In genomic region chr1:16048573-16049189, GRCh38 we compare ENCODE assay signal across 10 cellular contexts. TPM values are rescaled to one million over a fixed set of nuclear protein-coding genes. Genes with fewer than 3 reads are reported as not detected.
DNase-seq lines count a peak whose midpoint lies in the region; ATAC-seq and TF ChIP-seq lines count a peak whose summit lies in the region.
"Had no signal": no experiment of that assay in that cellular context is flagged by ENCODE, and none has a peak within 500 bp of the region (broad histone marks: within the 10 kb centered on the region; RNA-seq: fewer than 3 reads in every experiment).

No MANE protein-coding gene starts in this region.

- DNase-seq in ELR (ENCODE audit: low read depth), result peak; percentile 33
- peak; percentile 51 for DNase-seq in OCI-LY7 (ENCODE audit: low spot score)
- DNase-seq in mammary epithelial cell, result no peak
- DNase-seq in kidney epithelial cell (ENCODE audit: low read depth), result no peak
- DNase-seq in stimulated activated CD8-positive, alpha-beta memory T cell treated with anti-CD3 and anti-CD28 coated beads, Interleukin-15, amount 100 ng/mL, for 4 hours (ENCODE audit: low read depth in 2 of 2), result peak; percentile 19 to 26
- no peak for DNase-seq in SIG-M5 (lab: John Stamatoyannopoulos, UW)

- no peaks in the 10 kb centered on the region for H3K79me2 ChIP-seq in OCI-LY7 (ENCODE audit: insufficient read depth, low read depth, low read length)
- H3K79me2 ChIP-seq in mammary epithelial cell (ENCODE audit: insufficient read depth, low read length), result no peaks in the 10 kb centered on the region

- 0 out of 2 replicates have a peak, but pooled peaks have one; percentile 22 for TF ChIP-seq CTCF in OCI-LY7 (conservative IDR thresholded peaks at IDR 0.05; ENCODE audit: low read length)
- no peak for TF ChIP-seq CTCF in mammary epithelial cell (conservative IDR thresholded peaks at IDR 0.05 in 1 of 2, IDR thresholded peaks at IDR 0.05 in 1 of 2; ENCODE audit: extremely low read depth in 1 of 2, insufficient read depth in 1 of 2, low read depth in 1 of 2, low read length in 2 of 2)
- TF ChIP-seq CTCF in kidney epithelial cell (IDR thresholded peaks at IDR 0.05; ENCODE audit: insufficient read depth, low read length, poor library complexity, severe bottlenecking), result peak; percentile 26

- no peaks in the 10 kb centered on the region for H4K20me1 ChIP-seq in OCI-LY7 (ENCODE audit: insufficient read depth, low read length)
- H4K20me1 ChIP-seq in mammary epithelial cell (ENCODE audit: insufficient read depth, low read length), result no peaks in the 10 kb centered on the region

- CTCF ChIA-PET in OCI-LY7 (lab: Charles Lee; ENCODE audit: unreplicated experiment), result no interaction called here
- CTCF ChIA-PET in mammary epithelial cell (lab: Charles Lee; ENCODE audit: low non-redundant PET), result interaction anchor here (0.6 kb wide), 1 partner anchor 158 kb away, joined by 3 read pairs; no protein-coding TSS in a partner anchor

- H2AFZ ChIP-seq in OCI-LY7 (ENCODE audit: low read length), result no peak overlapping the region
- H2AFZ ChIP-seq in mammary epithelial cell (ENCODE audit: low read depth, low read length), result peak overlapping the region; percentile 78

- POLR2A ChIA-PET in OCI-LY7 (lab: Charles Lee), result no interaction called here

- no peaks in the 10 kb centered on the region for H3K36me3 ChIP-seq in OCI-LY7 (ENCODE audit: insufficient read depth, low read length)
- H3K36me3 ChIP-seq in mammary epithelial cell (ENCODE audit: insufficient read depth, low read length), result no peaks in the 10 kb centered on the region
- H3K36me3 ChIP-seq in kidney epithelial cell (ENCODE audit: control insufficient read depth, insufficient read depth, low read length), result no peaks in the 10 kb centered on the region

- dilution Hi-C loops in mammary epithelial cell (cut with HindIII; ENCODE audit: low sequenced_read_pairs), result no loop called here

- H3K9me2 ChIP-seq in OCI-LY7 (ENCODE audit: insufficient read depth, low read length), result no peaks in the 10 kb centered on the region

- H3K9me3 ChIP-seq in OCI-LY7 (ENCODE audit: low read length) (no peaks in the 10 kb centered on the region), mammary epithelial cell (replicated peaks; ENCODE audit: insufficient read depth, low read length) (no peaks in the 10 kb centered on the region)

- H3K9ac ChIP-seq in mammary epithelial cell (ENCODE audit: insufficient read depth, low read length), result no peak overlapping the region

- peaks cover 6% of the 10 kb centered on the region for H3K4me1 ChIP-seq in OCI-LY7 (ENCODE audit: insufficient read depth, low read length, poor library complexity, severe bottlenecking)
- H3K4me1 ChIP-seq in mammary epithelial cell (ENCODE audit: insufficient read depth, low read length), result no peaks in the 10 kb centered on the region

- intact Hi-C loops in OCI-LY7 (cut with micrococcal nuclease; ENCODE audit: unreplicated experiment), result no loop called here
- intact Hi-C loops in mammary epithelial cell (cut with micrococcal nuclease), result no loop called here

- H3K4me3 ChIP-seq in OCI-LY7 (ENCODE audit: low read depth, low read length, poor library complexity, severe bottlenecking) (no peak overlapping the region), mammary epithelial cell (replicated peaks in 1 of 3; ENCODE audit: insufficient read depth in 1 of 3, low read depth in 2 of 3, low read length in 3 of 3) (peak overlapping the region; percentile 13 to 45 (median 13)), kidney epithelial cell (ENCODE audit: low read depth, low read length) (peak overlapping the region; percentile 17)

- no TSS peak for BruUV-seq in OCI-LY7 (replicated peaks; lab: Mats Ljungman, UMichigan)
- BruUV-seq in mammary epithelial cell (replicated peaks; lab: Mats Ljungman, UMichigan), result no TSS peak

- in situ Hi-C loops in mammary epithelial cell (cut with MboI; ENCODE audit: low sequenced_read_pairs in 2 of 2), result no loop called here

- H3K4me2 ChIP-seq in OCI-LY7 (ENCODE audit: low read length) (peak overlapping the region; percentile 50), mammary epithelial cell (ENCODE audit: insufficient read depth, low read depth, low read length) (peak overlapping the region; percentile 59)

- H3K27me3 ChIP-seq in mammary epithelial cell (ENCODE audit: insufficient read depth, low read length) (no peaks in the 10 kb centered on the region), kidney epithelial cell (ENCODE audit: control insufficient read depth, insufficient read depth, low read length) (peaks cover 6% of the 10 kb centered on the region)

- H3K27ac ChIP-seq in OCI-LY7 (ENCODE audit: low read depth, low read length, poor library complexity, severe bottlenecking) (no peak overlapping the region), mammary epithelial cell (ENCODE audit: insufficient read depth, low read depth, low read length) (no peak overlapping the region)

- no peak for ATAC-seq in HG03521 (IDR thresholded peaks at IDR 0.05; ENCODE audit: unreplicated experiment)
- ATAC-seq in GM18867 (IDR thresholded peaks at IDR 0.05; ENCODE audit: unreplicated experiment), result no peak

- no CpG with 5 or more reads among the region's 25 CpGs for WGBS in mammary epithelial cell (ENCODE audit: low coverage, missing lambda C conversion rate)

RNA-seq across cellular contexts. Expression of gene CLCNKB, which starts 5.1 kb away (rescaled TPM):
- total RNA-seq in OCI-LY7 (2014; rRNA removed; shearing (Covaris generic)), result not detected in 2 replicates
- total RNA-seq in OCI-LY7 (2022) (not detected in 2 replicates), mammary epithelial cell (not detected), kidney epithelial cell (0.50 and 1.6 TPM in 2 replicates)
- 0.02 TPM for polyA plus RNA-seq in mammary epithelial cell
- polyA minus RNA-seq in mammary epithelial cell, result not detected
- total RNA-seq: HT1080 had no signal
- polyA plus RNA-seq: neural cell had no signal

RNA-seq across cellular contexts. Expression of gene FAM131C, which starts 24.8 kb away (rescaled TPM):
- not detected in 2 replicates for total RNA-seq in OCI-LY7 (2014; rRNA removed; shearing (Covaris generic))
- total RNA-seq in OCI-LY7 (2022) (not detected in 2 replicates), mammary epithelial cell (under 1 TPM; 0.67 to 0.71 TPM), kidney epithelial cell (0.46 and 0.89 TPM in 2 replicates)
- 0.60 TPM for polyA plus RNA-seq in mammary epithelial cell
- not detected for polyA minus RNA-seq in mammary epithelial cell

RNA-seq across cellular contexts. Expression of gene CLCNKA, which starts 26.8 kb away (rescaled TPM):
- total RNA-seq in OCI-LY7 (2014; rRNA removed; shearing (Covaris generic)), result not detected in 2 replicates
- total RNA-seq in OCI-LY7 (2022) (not detected in 2 replicates), mammary epithelial cell (not detected), kidney epithelial cell (not detected in 2 replicates)
- polyA plus RNA-seq in mammary epithelial cell, result not detected
- polyA minus RNA-seq in mammary epithelial cell, result not detected
- total RNA-seq: HT1080 had no signal
- polyA plus RNA-seq: neural cell had no signal

RNA-seq across cellular contexts. Expression of gene HSPB7, which starts 30.8 kb away (rescaled TPM):
- not detected in 2 replicates for total RNA-seq in OCI-LY7 (2014; rRNA removed; shearing (Covaris generic))
- total RNA-seq in OCI-LY7 (2022) (not detected in 2 replicates), mammary epithelial cell (under 1 TPM in 1 of 2 donors, not detected in 1; 0.17 TPM), kidney epithelial cell (0.07 TPM in 1 of 2 replicates, not detected in the other)
- not detected for polyA plus RNA-seq in mammary epithelial cell
- polyA minus RNA-seq in mammary epithelial cell, result not detected
- total RNA-seq: HT1080 had no signal
- polyA plus RNA-seq: neural cell had no signal

RNA-seq across cellular contexts. Expression of gene SRARP, which starts 44.6 kb away (rescaled TPM):
- not detected in 2 replicates for total RNA-seq in OCI-LY7 (2014; rRNA removed; shearing (Covaris generic))
- total RNA-seq in OCI-LY7 (2022) (not detected in 2 replicates), mammary epithelial cell (not detected), kidney epithelial cell (not detected in 2 replicates)
- polyA plus RNA-seq in mammary epithelial cell, result not detected
- polyA minus RNA-seq in mammary epithelial cell, result not detected
- total RNA-seq: HT1080 had no signal
- polyA plus RNA-seq: neural cell had no signal

Comparison
In these comparisons a context has a peak if more than half of its experiments do, and no peak if none do; other contexts are left out.
1. DNase-seq: peak in ELR (single experiment), OCI-LY7 (single experiment) and stimulated activated CD8-positive, alpha-beta memory T cell treated with anti-CD3 and anti-CD28 coated beads, Interleukin-15, amount 100 ng/mL, for 4 hours (2 of 2); none in mammary epithelial cell (single experiment), kidney epithelial cell (single experiment) and SIG-M5 (single experiment).
2. CTCF ChIP-seq: peak in OCI-LY7 (single experiment) and kidney epithelial cell (single experiment); none in mammary epithelial cell (0 of 2).